Comparison of ENCODE assay signal across 9 cellular contexts in the genomic region with DNA sequence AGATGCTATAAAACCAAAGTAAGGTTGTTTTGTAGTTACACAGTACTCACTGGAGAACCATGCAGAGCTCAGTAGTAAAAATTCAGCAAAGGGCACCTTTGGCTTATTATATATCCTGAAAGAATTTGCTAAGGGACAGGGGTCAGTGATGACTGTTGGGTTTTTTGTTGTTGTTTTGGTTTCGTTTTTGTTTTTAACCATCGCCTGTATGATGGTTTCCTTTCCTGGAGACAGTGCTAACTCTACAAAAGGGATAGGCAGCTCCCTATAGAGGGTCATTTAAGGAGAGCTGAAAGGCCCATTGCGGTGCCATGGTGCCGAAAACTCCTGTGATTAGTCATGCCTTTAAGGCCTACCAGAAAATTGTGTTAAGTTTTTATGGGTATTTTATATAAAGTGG.
DNase-seq lines count a peak whose midpoint lies in the region; ATAC-seq, FAIRE-seq and TF ChIP-seq lines count a peak whose summit lies in the region.
"Had no signal": no experiment of that assay in that cellular context is flagged by ENCODE, and none has a peak within 500 bp of the region (broad histone marks: within the 10 kb centered on the region; RNA-seq: fewer than 3 reads in every experiment).

No MANE protein-coding gene starts in this region.

- H3K9me3 Mint-ChIP-seq in activated CD8-positive, alpha-beta T cell treated with anti-CD3 and anti-CD28 coated beads, Interleukin-2, amount 10 ng/mL, durations not matched to agents 7 days and 5 days (ENCODE audit: insufficient read depth) = no peaks in the 10 kb centered on the region

- H3K4me3 ChIP-seq in GM06990 (replicated peaks; ENCODE audit: low read depth, low read length) = no peak overlapping the region

- peak overlapping the region; percentile 43 for H3K4me3 Mint-ChIP-seq in activated CD8-positive, alpha-beta T cell treated with anti-CD3 and anti-CD28 coated beads, Interleukin-2, amount 10 ng/mL, durations not matched to agents 7 days and 5 days

- peaks cover 3% of the 10 kb centered on the region for H3K27me3 Mint-ChIP-seq in activated CD8-positive, alpha-beta T cell treated with anti-CD3 and anti-CD28 coated beads, Interleukin-2, amount 10 ng/mL, durations not matched to agents 7 days and 5 days (ENCODE audit: low read depth)

- no peaks in the 10 kb centered on the region for H3K36me3 ChIP-seq in GM06990 (ENCODE audit: control insufficient read depth, insufficient read depth, low read length)

- H3K27ac Mint-ChIP-seq in activated CD8-positive, alpha-beta T cell treated with anti-CD3 and anti-CD28 coated beads, Interleukin-2, amount 10 ng/mL, durations not matched to agents 7 days and 5 days = peak overlapping the region; percentile 50

- no peak for TF ChIP-seq CTCF in GM06990 (IDR thresholded peaks at IDR 0.05; ENCODE audit: insufficient read depth, low read length, poor library complexity, severe bottlenecking)

- DNase-seq in GM06990 (ENCODE audit: extremely low read depth, insufficient read length) = peak; percentile 10
- no peak for DNase-seq in activated CD8-positive, alpha-beta T cell treated with anti-CD3 and anti-CD28 coated beads, Interleukin-2, amount 10 ng/mL, durations not matched to agents 7 days and 5 days
- DNase-seq in effector CD4-positive, alpha-beta T cell = no peak
- DNase-seq in frontal cortex (ENCODE audit: low spot score in 2 of 2) = no peak
- DNase-seq in middle frontal gyrus (ENCODE audit: extremely low spot score, low spot score) = no peak
- DNase-seq in NCI-H1048 (lab: John Stamatoyannopoulos, UW) = no peak
- DNase-seq: NCI-H1436 had no signal

- no peaks in the 10 kb centered on the region for H3K27me3 ChIP-seq in GM06990 (replicated peaks; ENCODE audit: control insufficient read depth, insufficient read depth, low read length)

- no peak for FAIRE-seq in frontal cortex (lab: Jason Lieb, UNC)

- POLR2A ChIA-PET in activated CD8-positive, alpha-beta T cell treated with anti-CD3 and anti-CD28 coated beads, Interleukin-2, amount 10 ng/mL, durations not matched to agents 7 days and 5 days (lab: Charles Lee) = no interaction called here

- H3K4me1 Mint-ChIP-seq in activated CD8-positive, alpha-beta T cell treated with anti-CD3 and anti-CD28 coated beads, Interleukin-2, amount 10 ng/mL, durations not matched to agents 7 days and 5 days (ENCODE audit: low read depth) = peaks cover 11% of the 10 kb centered on the region

- CTCF ChIA-PET in activated CD8-positive, alpha-beta T cell treated with anti-CD3 and anti-CD28 coated beads, Interleukin-2, amount 10 ng/mL, durations not matched to agents 7 days and 5 days (lab: Charles Lee) = interaction anchor here (1.0 kb wide), 1 partner anchor 634 kb away, joined by 3 read pairs; no protein-coding TSS in a partner anchor

- ATAC-seq in GM19455 (IDR thresholded peaks at IDR 0.05; ENCODE audit: unreplicated experiment) (peak; percentile 88), HG03095 (IDR thresholded peaks at IDR 0.05; ENCODE audit: unreplicated experiment) (peak; percentile 94)
- peak; percentile 72 for ATAC-seq in activated CD8-positive, alpha-beta T cell treated with anti-CD3 and anti-CD28 coated beads, Interleukin-2, amount 10 ng/mL, durations not matched to agents 7 days and 5 days

- no peaks in the 10 kb centered on the region for H3K36me3 Mint-ChIP-seq in activated CD8-positive, alpha-beta T cell treated with anti-CD3 and anti-CD28 coated beads, Interleukin-2, amount 10 ng/mL, durations not matched to agents 7 days and 5 days (ENCODE audit: low read depth)
